Comparison of ENCODE assay signal across 1 cellular context in the genomic region with DNA sequence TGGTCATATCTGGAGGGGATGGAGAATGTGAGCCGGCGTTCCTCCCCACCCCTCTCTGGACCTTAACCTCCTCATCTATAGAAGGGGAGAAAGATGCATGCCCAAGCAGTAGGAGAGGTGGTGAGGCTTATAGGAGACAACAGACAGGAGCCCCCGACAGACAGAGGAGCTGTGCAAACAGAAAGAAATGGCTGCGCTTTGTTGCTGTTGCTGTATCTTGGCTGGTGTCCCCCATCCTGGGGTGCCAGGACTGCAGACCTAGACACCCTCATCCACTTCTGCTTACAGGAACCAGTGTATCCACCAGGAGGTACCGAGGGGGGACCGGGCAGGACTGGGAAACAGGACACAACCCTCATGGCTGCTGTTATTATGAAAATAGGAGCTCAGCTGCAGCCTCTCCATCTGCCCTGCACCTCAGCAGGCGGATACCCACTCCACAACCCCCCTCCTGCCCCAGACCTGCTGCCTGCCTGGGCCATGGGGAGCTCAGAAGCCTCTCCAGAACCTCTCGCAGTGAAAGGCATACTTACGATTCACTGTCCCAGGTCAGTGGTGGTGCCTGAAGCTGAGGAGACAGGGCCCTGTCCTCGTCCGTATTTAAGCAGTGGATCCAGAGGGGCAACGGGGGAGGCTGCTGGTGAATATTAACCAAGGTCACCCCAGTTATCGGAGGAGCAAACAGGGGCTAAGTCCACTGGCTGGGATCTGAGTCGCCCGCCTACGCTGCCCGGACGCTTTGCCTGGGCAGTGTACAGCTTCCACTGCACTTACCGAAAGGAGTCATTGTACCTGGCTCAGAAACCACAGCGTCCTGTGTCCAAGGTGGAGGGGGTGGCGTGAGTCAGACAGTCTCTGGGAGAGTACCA.
A peak's percentile ranks its signal among the peaks of the same experiment; 100 is the strongest.
TF ChIP-seq lines count a peak whose summit lies in the region.

A gene (minus strand): TSS at position 576 of the 869 bp plus-strand sequence. CDS start 5,365 bp downstream, outside the sequence.

TF ChIP-seq in HepG2, 621 proteins besides CTCF, POLR2A, EP300 and RAD21 (continued from another document and continues in another):
- TF ChIP-seq ZNF563 (CRISPR knock-in tag; IDR thresholded peaks at IDR 0.05) (peak; percentile 30; the same call in 1 of the 2 replicates), PCBP1 (IDR thresholded peaks at IDR 0.05; ENCODE audit: borderline replicate concordance, low read depth, low read length) (no peak), HMGA1 (CRISPR knock-in tag; conservative IDR thresholded peaks at IDR 0.05) (no peak), SYNCRIP (IDR thresholded peaks at IDR 0.05; ENCODE audit: insufficient read depth, low read depth, low read length) (no peak), KLF16 (CRISPR knock-in tag; IDR thresholded peaks at IDR 0.05) (peak in 1 of 2 experiments; percentile 56; a peak in 1 of 4 replicates), KDM5B (CRISPR knock-in tag; IDR thresholded peaks at IDR 0.05; ENCODE audit: borderline replicate concordance) (peak; percentile 60; the same call in 1 of the 2 replicates), GATA4 (IDR thresholded peaks at IDR 0.05; ENCODE audit: borderline replicate concordance, low read depth) (peak; percentile 96), SMAD1 (CRISPR knock-in tag; IDR thresholded peaks at IDR 0.05; ENCODE audit: borderline replicate concordance, low read depth) (peak; percentile 88; the same call in 1 of the 2 replicates), ZIK1 (CRISPR knock-in tag; IDR thresholded peaks at IDR 0.05; ENCODE audit: borderline replicate concordance, low read depth) (no peak; the same call in 1 of the 2 replicates), ZNF672 (CRISPR knock-in tag; IDR thresholded peaks at IDR 0.05) (peak; percentile 25; the same call in 1 of the 2 replicates), ATM (IDR thresholded peaks at IDR 0.05; ENCODE audit: borderline replicate concordance) (no peak), TSC22D2 (CRISPR knock-in tag; IDR thresholded peaks at IDR 0.05; ENCODE audit: borderline replicate concordance) (no peak; the same call in 1 of the 2 replicates), ZNF552 (CRISPR knock-in tag; IDR thresholded peaks at IDR 0.05; ENCODE audit: borderline replicate concordance) (peak; percentile 70; the same call in 1 of the 2 replicates), KDM3A (CRISPR knock-in tag; IDR thresholded peaks at IDR 0.05; ENCODE audit: low read depth) (0 out of 2 replicates have a peak, but pooled peaks have one; percentile 34), KMT2B (CRISPR knock-in tag; IDR thresholded peaks at IDR 0.05) (peak; percentile 21; the same call in 1 of the 2 replicates), RELA (CRISPR knock-in tag; IDR thresholded peaks at IDR 0.05) (peak; percentile 69; the same call in 1 of the 2 replicates), KDM2A (CRISPR knock-in tag; IDR thresholded peaks at IDR 0.05; ENCODE audit: borderline replicate concordance, low read depth) (peak; percentile 64; the same call in 1 of the 2 replicates), SP140L (CRISPR knock-in tag; IDR thresholded peaks at IDR 0.05; ENCODE audit: borderline replicate concordance) (no peak), GATAD1 (CRISPR knock-in tag; IDR thresholded peaks at IDR 0.05) (peak; percentile 69), PHF8 (CRISPR knock-in tag; IDR thresholded peaks at IDR 0.05) (peak; percentile 79), IKZF1 (IDR thresholded peaks at IDR 0.05) (no peak), MEF2D (CRISPR knock-in tag; IDR thresholded peaks at IDR 0.05) (peak; percentile 94), THYN1 (CRISPR knock-in tag; IDR thresholded peaks at IDR 0.05; ENCODE audit: borderline replicate concordance, low read depth) (no peak; the same call in 1 of the 2 replicates), KMT2A (CRISPR knock-in tag; IDR thresholded peaks at IDR 0.05) (peak; percentile 78), GATAD2A (CRISPR knock-in tag; IDR thresholded peaks at IDR 0.05) (peak; percentile 91), MAFK (conservative IDR thresholded peaks at IDR 0.05 in 1 of 2, IDR thresholded peaks at IDR 0.05 in 1 of 2; ENCODE audit: low read length in 2 of 2) (no peak), ZBTB3 (CRISPR knock-in tag; IDR thresholded peaks at IDR 0.05; ENCODE audit: borderline replicate concordance, low read depth) (peak; percentile 90), SRY (CRISPR knock-in tag; IDR thresholded peaks at IDR 0.05) (peak; percentile 89), ZSCAN20 (CRISPR knock-in tag; IDR thresholded peaks at IDR 0.05; ENCODE audit: borderline replicate concordance) (0 out of 2 replicates have a peak, but pooled peaks have one; percentile 52), ETV6 (CRISPR knock-in tag; conservative IDR thresholded peaks at IDR 0.05) (no peak), DR1 (CRISPR knock-in tag; IDR thresholded peaks at IDR 0.05) (peak; percentile 100), ZZZ3 (CRISPR knock-in tag; IDR thresholded peaks at IDR 0.05; ENCODE audit: borderline replicate concordance) (no peak), ZNF761 (CRISPR knock-in tag; conservative IDR thresholded peaks at IDR 0.05) (no peak; the same call in 1 of the 2 replicates), TGIF2 (CRISPR knock-in tag; IDR thresholded peaks at IDR 0.05) (no peak; the same call in 1 of the 2 replicates), KAT7 (CRISPR knock-in tag; IDR thresholded peaks at IDR 0.05; ENCODE audit: borderline replicate concordance) (no peak; the same call in none of the 2 replicates), KDM4B (CRISPR knock-in tag; IDR thresholded peaks at IDR 0.05) (peak; percentile 87), GTF2F1 (IDR thresholded peaks at IDR 0.05; ENCODE audit: low read length) (no peak), SPEN (CRISPR knock-in tag; IDR thresholded peaks at IDR 0.05; ENCODE audit: low read depth) (peak; percentile 91; the same call in 1 of the 2 replicates), ZNF557 (CRISPR knock-in tag; IDR thresholded peaks at IDR 0.05) (peak; percentile 10; the same call in 1 of the 2 replicates), CEBPG (CRISPR knock-in tag; IDR thresholded peaks at IDR 0.05) (peak; percentile 65), TP53 (CRISPR knock-in tag; conservative IDR thresholded peaks at IDR 0.05) (no peak), HDAC6 (IDR thresholded peaks at IDR 0.05; ENCODE audit: low read depth, low read length) (0 out of 2 replicates have a peak, but pooled peaks have one; percentile 18)
- TF ChIP-seq, protein P1, sequence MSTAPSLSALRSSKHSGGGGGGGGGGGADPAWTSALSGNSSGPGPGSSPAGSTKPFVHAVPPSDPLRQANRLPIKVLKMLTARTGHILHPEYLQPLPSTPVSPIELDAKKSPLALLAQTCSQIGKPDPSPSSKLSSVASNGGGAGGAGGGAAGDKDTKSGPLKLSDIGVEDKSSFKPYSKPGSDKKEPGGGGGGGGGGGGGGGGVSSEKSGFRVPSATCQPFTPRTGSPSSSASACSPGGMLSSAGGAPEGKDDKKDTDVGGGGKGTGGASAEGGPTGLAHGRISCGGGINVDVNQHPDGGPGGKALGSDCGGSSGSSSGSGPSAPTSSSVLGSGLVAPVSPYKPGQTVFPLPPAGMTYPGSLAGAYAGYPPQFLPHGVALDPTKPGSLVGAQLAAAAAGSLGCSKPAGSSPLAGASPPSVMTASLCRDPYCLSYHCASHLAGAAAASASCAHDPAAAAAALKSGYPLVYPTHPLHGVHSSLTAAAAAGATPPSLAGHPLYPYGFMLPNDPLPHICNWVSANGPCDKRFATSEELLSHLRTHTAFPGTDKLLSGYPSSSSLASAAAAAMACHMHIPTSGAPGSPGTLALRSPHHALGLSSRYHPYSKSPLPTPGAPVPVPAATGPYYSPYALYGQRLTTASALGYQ (CRISPR knock-in tag; IDR thresholded peaks at IDR 0.05) = peak; percentile 85
- TF ChIP-seq, protein P2, sequence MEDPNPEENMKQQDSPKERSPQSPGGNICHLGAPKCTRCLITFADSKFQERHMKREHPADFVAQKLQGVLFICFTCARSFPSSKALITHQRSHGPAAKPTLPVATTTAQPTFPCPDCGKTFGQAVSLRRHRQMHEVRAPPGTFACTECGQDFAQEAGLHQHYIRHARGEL (CRISPR knock-in tag; IDR thresholded peaks at IDR 0.05) = no peak
- TF ChIP-seq, protein P3, sequence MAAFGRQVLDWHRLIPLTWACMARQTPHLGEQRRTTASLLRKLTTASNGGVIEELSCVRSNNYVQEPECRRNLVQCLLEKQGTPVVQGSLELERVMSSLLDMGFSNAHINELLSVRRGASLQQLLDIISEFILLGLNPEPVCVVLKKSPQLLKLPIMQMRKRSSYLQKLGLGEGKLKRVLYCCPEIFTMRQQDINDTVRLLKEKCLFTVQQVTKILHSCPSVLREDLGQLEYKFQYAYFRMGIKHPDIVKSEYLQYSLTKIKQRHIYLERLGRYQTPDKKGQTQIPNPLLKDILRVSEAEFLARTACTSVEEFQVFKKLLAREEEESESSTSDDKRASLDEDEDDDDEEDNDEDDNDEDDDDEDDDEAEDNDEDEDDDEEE (CRISPR knock-in tag; IDR thresholded peaks at IDR 0.05) = no peak; the same call in 1 of the 2 replicates
- TF ChIP-seq, protein P4, sequence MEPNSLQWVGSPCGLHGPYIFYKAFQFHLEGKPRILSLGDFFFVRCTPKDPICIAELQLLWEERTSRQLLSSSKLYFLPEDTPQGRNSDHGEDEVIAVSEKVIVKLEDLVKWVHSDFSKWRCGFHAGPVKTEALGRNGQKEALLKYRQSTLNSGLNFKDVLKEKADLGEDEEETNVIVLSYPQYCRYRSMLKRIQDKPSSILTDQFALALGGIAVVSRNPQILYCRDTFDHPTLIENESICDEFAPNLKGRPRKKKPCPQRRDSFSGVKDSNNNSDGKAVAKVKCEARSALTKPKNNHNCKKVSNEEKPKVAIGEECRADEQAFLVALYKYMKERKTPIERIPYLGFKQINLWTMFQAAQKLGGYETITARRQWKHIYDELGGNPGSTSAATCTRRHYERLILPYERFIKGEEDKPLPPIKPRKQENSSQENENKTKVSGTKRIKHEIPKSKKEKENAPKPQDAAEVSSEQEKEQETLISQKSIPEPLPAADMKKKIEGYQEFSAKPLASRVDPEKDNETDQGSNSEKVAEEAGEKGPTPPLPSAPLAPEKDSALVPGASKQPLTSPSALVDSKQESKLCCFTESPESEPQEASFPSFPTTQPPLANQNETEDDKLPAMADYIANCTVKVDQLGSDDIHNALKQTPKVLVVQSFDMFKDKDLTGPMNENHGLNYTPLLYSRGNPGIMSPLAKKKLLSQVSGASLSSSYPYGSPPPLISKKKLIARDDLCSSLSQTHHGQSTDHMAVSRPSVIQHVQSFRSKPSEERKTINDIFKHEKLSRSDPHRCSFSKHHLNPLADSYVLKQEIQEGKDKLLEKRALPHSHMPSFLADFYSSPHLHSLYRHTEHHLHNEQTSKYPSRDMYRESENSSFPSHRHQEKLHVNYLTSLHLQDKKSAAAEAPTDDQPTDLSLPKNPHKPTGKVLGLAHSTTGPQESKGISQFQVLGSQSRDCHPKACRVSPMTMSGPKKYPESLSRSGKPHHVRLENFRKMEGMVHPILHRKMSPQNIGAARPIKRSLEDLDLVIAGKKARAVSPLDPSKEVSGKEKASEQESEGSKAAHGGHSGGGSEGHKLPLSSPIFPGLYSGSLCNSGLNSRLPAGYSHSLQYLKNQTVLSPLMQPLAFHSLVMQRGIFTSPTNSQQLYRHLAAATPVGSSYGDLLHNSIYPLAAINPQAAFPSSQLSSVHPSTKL (CRISPR knock-in tag; IDR thresholded peaks at IDR 0.05) = peak; percentile 93
- TF ChIP-seq, protein P5, sequence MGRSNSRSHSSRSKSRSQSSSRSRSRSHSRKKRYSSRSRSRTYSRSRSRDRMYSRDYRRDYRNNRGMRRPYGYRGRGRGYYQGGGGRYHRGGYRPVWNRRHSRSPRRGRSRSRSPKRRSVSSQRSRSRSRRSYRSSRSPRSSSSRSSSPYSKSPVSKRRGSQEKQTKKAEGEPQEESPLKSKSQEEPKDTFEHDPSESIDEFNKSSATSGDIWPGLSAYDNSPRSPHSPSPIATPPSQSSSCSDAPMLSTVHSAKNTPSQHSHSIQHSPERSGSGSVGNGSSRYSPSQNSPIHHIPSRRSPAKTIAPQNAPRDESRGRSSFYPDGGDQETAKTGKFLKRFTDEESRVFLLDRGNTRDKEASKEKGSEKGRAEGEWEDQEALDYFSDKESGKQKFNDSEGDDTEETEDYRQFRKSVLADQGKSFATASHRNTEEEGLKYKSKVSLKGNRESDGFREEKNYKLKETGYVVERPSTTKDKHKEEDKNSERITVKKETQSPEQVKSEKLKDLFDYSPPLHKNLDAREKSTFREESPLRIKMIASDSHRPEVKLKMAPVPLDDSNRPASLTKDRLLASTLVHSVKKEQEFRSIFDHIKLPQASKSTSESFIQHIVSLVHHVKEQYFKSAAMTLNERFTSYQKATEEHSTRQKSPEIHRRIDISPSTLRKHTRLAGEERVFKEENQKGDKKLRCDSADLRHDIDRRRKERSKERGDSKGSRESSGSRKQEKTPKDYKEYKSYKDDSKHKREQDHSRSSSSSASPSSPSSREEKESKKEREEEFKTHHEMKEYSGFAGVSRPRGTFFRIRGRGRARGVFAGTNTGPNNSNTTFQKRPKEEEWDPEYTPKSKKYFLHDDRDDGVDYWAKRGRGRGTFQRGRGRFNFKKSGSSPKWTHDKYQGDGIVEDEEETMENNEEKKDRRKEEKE (IDR thresholded peaks at IDR 0.05) = no peak
- TF ChIP-seq, protein P6, sequence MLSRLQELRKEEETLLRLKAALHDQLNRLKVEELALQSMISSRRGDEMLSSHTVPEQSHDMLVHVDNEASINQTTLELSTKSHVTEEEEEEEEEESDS (CRISPR knock-in tag; IDR thresholded peaks at IDR 0.05; ENCODE audit: borderline replicate concordance) = no peak
- TF ChIP-seq, protein P7, sequence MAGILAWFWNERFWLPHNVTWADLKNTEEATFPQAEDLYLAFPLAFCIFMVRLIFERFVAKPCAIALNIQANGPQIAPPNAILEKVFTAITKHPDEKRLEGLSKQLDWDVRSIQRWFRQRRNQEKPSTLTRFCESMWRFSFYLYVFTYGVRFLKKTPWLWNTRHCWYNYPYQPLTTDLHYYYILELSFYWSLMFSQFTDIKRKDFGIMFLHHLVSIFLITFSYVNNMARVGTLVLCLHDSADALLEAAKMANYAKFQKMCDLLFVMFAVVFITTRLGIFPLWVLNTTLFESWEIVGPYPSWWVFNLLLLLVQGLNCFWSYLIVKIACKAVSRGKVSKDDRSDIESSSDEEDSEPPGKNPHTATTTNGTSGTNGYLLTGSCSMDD (CRISPR knock-in tag; IDR thresholded peaks at IDR 0.05) = no peak
- TF ChIP-seq, protein P8, sequence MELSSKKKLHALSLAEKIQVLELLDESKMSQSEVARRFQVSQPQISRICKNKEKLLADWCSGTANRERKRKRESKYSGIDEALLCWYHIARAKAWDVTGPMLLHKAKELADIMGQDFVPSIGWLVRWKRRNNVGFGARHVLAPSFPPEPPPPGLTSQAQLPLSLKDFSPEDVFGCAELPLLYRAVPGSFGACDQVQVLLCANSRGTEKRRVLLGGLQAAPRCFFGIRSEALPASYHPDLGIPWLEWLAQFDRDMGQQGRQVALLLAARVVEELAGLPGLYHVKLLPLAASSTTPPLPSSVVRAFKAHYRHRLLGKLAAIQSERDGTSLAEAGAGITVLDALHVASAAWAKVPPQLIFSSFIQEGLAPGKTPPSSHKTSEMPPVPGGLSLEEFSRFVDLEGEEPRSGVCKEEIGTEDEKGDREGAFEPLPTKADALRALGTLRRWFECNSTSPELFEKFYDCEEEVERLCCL (CRISPR knock-in tag; IDR thresholded peaks at IDR 0.05; ENCODE audit: borderline replicate concordance) = 0 out of 2 replicates have a peak, but pooled peaks have one; percentile 52
- TF ChIP-seq, protein P9, sequence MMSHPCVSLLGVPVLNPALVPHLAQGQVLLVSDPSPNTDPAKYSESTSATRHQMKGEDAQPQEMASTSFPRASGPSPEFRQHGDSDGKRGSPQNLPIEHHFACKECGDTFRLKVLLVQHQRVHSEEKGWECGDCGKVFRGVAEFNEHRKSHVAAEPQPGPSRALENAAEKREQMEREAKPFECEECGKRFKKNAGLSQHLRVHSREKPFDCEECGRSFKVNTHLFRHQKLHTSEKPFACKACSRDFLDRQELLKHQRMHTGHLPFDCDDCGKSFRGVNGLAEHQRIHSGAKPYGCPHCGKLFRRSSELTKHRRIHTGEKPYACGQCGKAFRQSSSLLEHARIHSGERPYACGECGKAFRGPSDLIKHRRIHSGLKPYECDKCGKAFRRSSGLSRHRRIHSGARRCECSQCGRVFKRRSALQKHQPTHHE (CRISPR knock-in tag; IDR thresholded peaks at IDR 0.05; ENCODE audit: borderline replicate concordance) = peak; percentile 86; the same call in 1 of the 2 replicates
